In the genomic region with DNA sequence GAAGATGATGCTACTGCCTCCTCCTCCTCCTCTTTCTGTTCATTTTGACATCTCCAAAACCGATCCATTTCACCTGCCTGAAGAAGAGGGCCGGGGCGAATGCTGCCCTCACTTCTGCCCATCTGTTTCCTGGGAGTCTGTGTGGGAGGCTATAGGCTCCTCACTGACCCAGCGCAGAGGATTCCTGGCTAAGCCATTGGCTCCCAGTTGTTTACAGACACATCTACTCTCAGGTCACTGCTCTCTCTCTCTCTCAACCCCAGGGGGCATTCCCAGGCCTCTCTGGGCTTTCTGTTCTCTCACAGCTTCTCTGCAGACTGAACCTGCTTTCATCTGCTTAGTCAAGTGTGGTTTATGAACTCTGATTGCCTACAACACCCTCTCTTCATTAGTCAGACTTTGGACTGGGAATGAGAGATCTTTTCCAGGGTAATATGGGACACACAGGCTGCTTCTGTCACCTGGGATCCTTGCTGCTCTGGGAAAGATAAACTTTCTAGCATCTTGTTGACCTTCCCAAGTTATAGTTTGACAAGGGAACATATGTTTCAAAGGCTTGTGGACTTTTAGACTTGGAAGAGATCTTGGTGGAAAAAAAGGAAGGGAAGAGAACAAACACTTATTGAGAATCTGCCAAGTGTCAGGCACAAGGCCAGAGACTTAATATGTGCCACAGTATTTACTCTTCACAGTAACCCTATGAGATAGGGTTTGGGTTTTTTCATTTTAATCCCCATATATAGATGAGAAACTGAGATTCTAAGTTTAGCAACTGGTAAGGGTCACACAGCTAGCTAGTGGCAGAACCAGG, we compare ENCODE assay signal across 8 cellular contexts. TPM values are rescaled to one million over a fixed set of nuclear protein-coding genes. Genes with fewer than 3 reads are reported as not detected.
DNase-seq lines count a peak whose midpoint lies in the region; ATAC-seq and TF ChIP-seq lines count a peak whose summit lies in the region.

No MANE protein-coding gene starts in this region.

- no peaks in the 10 kb centered on the region for H4K20me1 ChIP-seq in MM.1S (ENCODE audit: insufficient read depth, low read length)

- peak overlapping the region; percentile 29; the same call in 1 of the 2 replicates for H3K4me3 ChIP-seq in MM.1S (ENCODE audit: low read length)

- POLR2A ChIA-PET in HEK293T (lab: Yijun Ruan, JAX), result no interaction called here

- no peaks in the 10 kb centered on the region for H3K9me2 ChIP-seq in MM.1S (replicated peaks; ENCODE audit: insufficient read depth, low read length)

- CTCF ChIA-PET in HEK293T (lab: Yijun Ruan, JAX), result no interaction called here

- H3K27me3 ChIP-seq in MM.1S (replicated peaks; ENCODE audit: insufficient read depth, low read length) (no peaks in the 10 kb centered on the region), foreskin keratinocyte (no peaks in the 10 kb centered on the region)

- no peaks in the 10 kb centered on the region for H3K79me2 ChIP-seq in MM.1S (ENCODE audit: low read length)

- TF ChIP-seq CTCF in MM.1S (IDR thresholded peaks at IDR 0.05; ENCODE audit: low read length) (peak; percentile 22; the same call in 1 of the 2 replicates), foreskin keratinocyte (conservative IDR thresholded peaks at IDR 0.05) (peak; percentile 21)

- ATAC-seq in GM18508 (IDR thresholded peaks at IDR 0.05; ENCODE audit: insufficient read depth, unreplicated experiment) (peak; percentile 7), foreskin keratinocyte (peak; percentile 46)

- H2AFZ ChIP-seq in MM.1S (ENCODE audit: low read length), result peak overlapping the region; percentile 21

- H3K9ac ChIP-seq in MM.1S (ENCODE audit: low read length), result peak overlapping the region; percentile 61; the same call in 1 of the 2 replicates

- H3K4me1 ChIP-seq in MM.1S (ENCODE audit: low read length) (peaks cover 37% of the 10 kb centered on the region), foreskin keratinocyte (no peaks in the 10 kb centered on the region)

- H3K4me2 ChIP-seq in MM.1S (ENCODE audit: low read depth, low read length), result peak overlapping the region; percentile 63

- DNase-seq in H4 (ENCODE audit: low spot score), result peak; percentile 68
- DNase-seq in MM.1S, result peak; percentile 85
- DNase-seq in activated CD8-positive, alpha-beta memory T cell treated with anti-CD3 and anti-CD28 coated beads, Interleukin-2, amount 50 U/mL, for 24 hours (ENCODE audit: extremely low read depth), result peak; percentile 34
- peak in 1 of 2 donors; percentile 62 for DNase-seq in foreskin keratinocyte
- peak; percentile 32 for DNase-seq in stimulated activated CD4-positive, alpha-beta T cell treated with anti-CD3 and anti-CD28 coated beads, Interleukin-2, amount 100 ng/mL, for 4 hours (ENCODE audit: low read depth)
- DNase-seq in HEK293T (ENCODE audit: extremely low spot score), result no peak
- no peak for DNase-seq in DMS153 (lab: John Stamatoyannopoulos, UW)

- no peaks in the 10 kb centered on the region for H3K9me3 ChIP-seq in MM.1S (replicated peaks; ENCODE audit: insufficient read depth, low read length)

- H3K36me3 ChIP-seq in MM.1S (replicated peaks; ENCODE audit: insufficient read depth, low read length), result no peaks in the 10 kb centered on the region

- peaks cover 33% of the 10 kb centered on the region for H3F3A ChIP-seq in MM.1S (ENCODE audit: insufficient read depth, low read length)

- H3K27ac ChIP-seq in MM.1S (ENCODE audit: low read length) (peak overlapping the region; percentile 80), foreskin keratinocyte (no peak overlapping the region)

TF ChIP-seq in HEK293T, 16 proteins besides CTCF, POLR2A, EP300 and RAD21:
- no peak for TF ChIP-seq BHLHE40 (IDR thresholded peaks at IDR 0.05; ENCODE audit: borderline replicate concordance)
- TF ChIP-seq L3MBTL2 (conservative IDR thresholded peaks at IDR 0.05), result no peak
- TF ChIP-seq, protein P1, sequence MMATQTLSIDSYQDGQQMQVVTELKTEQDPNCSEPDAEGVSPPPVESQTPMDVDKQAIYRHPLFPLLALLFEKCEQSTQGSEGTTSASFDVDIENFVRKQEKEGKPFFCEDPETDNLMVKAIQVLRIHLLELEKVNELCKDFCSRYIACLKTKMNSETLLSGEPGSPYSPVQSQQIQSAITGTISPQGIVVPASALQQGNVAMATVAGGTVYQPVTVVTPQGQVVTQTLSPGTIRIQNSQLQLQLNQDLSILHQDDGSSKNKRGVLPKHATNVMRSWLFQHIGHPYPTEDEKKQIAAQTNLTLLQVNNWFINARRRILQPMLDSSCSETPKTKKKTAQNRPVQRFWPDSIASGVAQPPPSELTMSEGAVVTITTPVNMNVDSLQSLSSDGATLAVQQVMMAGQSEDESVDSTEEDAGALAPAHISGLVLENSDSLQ (IDR thresholded peaks at IDR 0.05), result no peak
- no peak for TF ChIP-seq ARNT (IDR thresholded peaks at IDR 0.05)
- no peak for TF ChIP-seq HDGF (IDR thresholded peaks at IDR 0.05; ENCODE audit: borderline replicate concordance)
- no peak for TF ChIP-seq ZNF384 (IDR thresholded peaks at IDR 0.05)
- TF ChIP-seq SP1 (IDR thresholded peaks at IDR 0.05), result no peak
- TF ChIP-seq FOXK2 (IDR thresholded peaks at IDR 0.05), result no peak

RNA-seq across cellular contexts. Expression of a gene that starts 30.2 kb away (rescaled TPM):
- total RNA-seq in H4 (2014; rRNA removed; shearing (Covaris generic)), result 31.0 and 48.3 TPM in 2 replicates
- 26.3 and 26.7 TPM in 2 replicates for total RNA-seq in foreskin keratinocyte
- 14.0 and 16.0 TPM in 2 replicates for polyA plus RNA-seq in foreskin keratinocyte

Comparison
In these comparisons a context has a peak if more than half of its experiments do, and no peak if none do; other contexts are left out.
1. DNase-seq: peak in H4 (single experiment), MM.1S (single experiment), activated CD8-positive, alpha-beta memory T cell treated with anti-CD3 and anti-CD28 coated beads, Interleukin-2, amount 50 U/mL, for 24 hours (single experiment) and stimulated activated CD4-positive, alpha-beta T cell treated with anti-CD3 and anti-CD28 coated beads, Interleukin-2, amount 100 ng/mL, for 4 hours (single experiment); none in HEK293T (single experiment) and DMS153 (single experiment).